18 cellular contexts compared by ENCODE assay signal in the genomic region with DNA sequence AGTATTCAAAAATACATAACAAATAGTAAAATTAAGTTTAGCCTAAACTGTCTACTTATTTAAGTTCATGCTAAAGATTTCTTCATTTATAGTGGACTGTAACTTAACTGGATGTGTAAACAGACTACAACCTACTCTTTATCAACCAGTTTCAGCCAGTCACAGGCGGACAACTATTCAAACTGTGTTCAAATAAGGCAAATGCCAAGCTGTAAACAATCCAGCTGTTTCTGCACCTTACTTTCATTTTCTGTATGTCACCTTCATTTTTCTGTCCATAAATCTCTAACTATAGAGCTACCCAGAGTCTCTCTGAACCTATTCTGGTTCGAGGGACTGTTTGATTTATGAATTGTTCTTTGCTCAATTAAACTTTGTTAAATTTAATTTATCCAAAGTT.
"Had no signal": no experiment of that assay in that cellular context is flagged by ENCODE, and none has a peak within 500 bp of the region (broad histone marks: within the 10 kb centered on the region; RNA-seq: fewer than 3 reads in every experiment).

No MANE protein-coding gene starts in this region.

- H3K36me3 ChIP-seq: esophagus muscularis mucosa, gastroesophageal sphincter, left ventricle myocardium inferior, lower lobe of right lung, right lobe of liver, tibial nerve, upper lobe of right lung, vagina had no signal

- H3K4me1 ChIP-seq: esophagus muscularis mucosa, gastroesophageal sphincter, lower lobe of right lung, right lobe of liver, testis, tibial nerve, upper lobe of right lung, vagina had no signal

- H3K4me3 ChIP-seq: esophagus muscularis mucosa, gastroesophageal sphincter, left ventricle myocardium inferior, lower lobe of right lung, psoas muscle, right lobe of liver, testis, tibial nerve, upper lobe of right lung, vagina had no signal

- H3K9me3 ChIP-seq: esophagus muscularis mucosa, gastroesophageal sphincter, left ventricle myocardium inferior, lower lobe of right lung, psoas muscle, right lobe of liver, testis, tibial nerve, upper lobe of right lung, vagina had no signal

- DNase-seq: effector memory CD4-positive, alpha-beta T cell; glutamatergic neuron; left ventricle myocardium inferior; lower lobe of right lung; naive B cell; psoas muscle; retina; right lobe of liver; stimulated activated CD4-positive, alpha-beta T cell treated with anti-CD3 and anti-CD28 coated beads, Interleukin-4, amount 100 ng/mL, for 1 hour; stimulated activated CD8-positive, alpha-beta memory T cell treated with anti-CD3 and anti-CD28 coated beads, Interleukin-4, amount 100 ng/mL, for 48 hours; stimulated activated naive CD8-positive, alpha-beta T cell treated with anti-CD3 and anti-CD28 coated beads, Interleukin-15, amount 100 ng/mL, for 72 hours; testis; upper lobe of right lung had no signal

- ATAC-seq: gastroesophageal sphincter; lower lobe of right lung; psoas muscle; stimulated activated effector memory CD8-positive, alpha-beta T cell treated with anti-CD3 and anti-CD28 coated beads, Interleukin-12 subunit alpha, Interleukin-12 subunit beta, amount 100 ng/mL, for 72 hours; stimulated activated naive CD8-positive, alpha-beta T cell treated with anti-CD3 and anti-CD28 coated beads, Interleukin-15, amount 100 ng/mL, for 72 hours; upper lobe of right lung had no signal
